16 cellular contexts compared by ENCODE assay signal in the genomic region with DNA sequence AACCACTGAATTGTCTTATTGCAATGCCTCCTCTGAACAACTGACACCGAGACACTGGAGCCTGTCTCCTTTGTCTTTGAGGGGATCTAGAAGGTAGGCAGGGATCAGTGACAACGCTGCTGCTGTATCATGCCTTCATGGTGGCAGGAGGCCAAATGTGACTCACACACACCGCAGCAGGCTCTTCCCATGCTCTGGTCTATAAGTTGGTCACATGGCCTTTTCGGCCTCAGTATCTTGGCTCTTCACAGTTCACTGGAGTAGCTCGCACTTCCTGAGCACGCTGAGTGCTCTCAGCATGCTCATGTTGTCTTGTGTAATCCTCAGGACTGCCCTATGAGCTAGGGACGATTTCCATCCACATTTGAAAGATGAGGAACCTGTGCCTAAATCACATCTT.
A peak's percentile ranks its signal among the peaks of the same experiment; 100 is the strongest.
DNase-seq lines count a peak whose midpoint lies in the region; ATAC-seq and TF ChIP-seq lines count a peak whose summit lies in the region.
"Had no signal": no experiment of that assay in that cellular context is flagged by ENCODE, and none has a peak within 500 bp of the region (broad histone marks: within the 10 kb centered on the region; RNA-seq: fewer than 3 reads in every experiment).

No MANE protein-coding gene starts in this region.

- peak; percentile 71 for DNase-seq in A172 (ENCODE audit: low spot score)
- DNase-seq in HFF-Myc (ENCODE audit: extremely low read depth, low read depth), result peak; percentile 15
- DNase-seq in NCI-H345 (lab: John Stamatoyannopoulos, UW), result peak; percentile 79
- peak; percentile 0 for DNase-seq in astrocyte of the spinal cord (ENCODE audit: low read depth, low spot score)
- no peak for DNase-seq in stimulated activated naive CD4-positive, alpha-beta T cell (lab: John Stamatoyannopoulos, UW)
- no peak for DNase-seq in NCI-H2227 treated with DMSO at 0.1 percent for 48 hours (lab: John Stamatoyannopoulos, UW)
- DNase-seq in dermis blood vessel endothelial cell, result no peak
- DNase-seq: activated CD8-positive, alpha-beta memory T cell treated with anti-CD3 and anti-CD28 coated beads, Interleukin-2, amount 10 ng/mL, durations not matched to agents 7 days and 5 days; activated naive CD4-positive, alpha-beta T cell treated with anti-CD3 and anti-CD28 coated beads for 36 hours; cerebellar nuclear complex; H7; occipital lobe; spleen had no signal

- TF ChIP-seq CTCF in HFF-Myc (IDR thresholded peaks at IDR 0.05; ENCODE audit: low read depth, low read length, missing control alignments) (no peak), astrocyte of the spinal cord (IDR thresholded peaks at IDR 0.05; ENCODE audit: low read depth, low read length) (no peak)

- in situ Hi-C loops in astrocyte of the spinal cord (cut with HindIII; ENCODE audit: low sequenced_read_pairs), result no loop called here

- H3K4me3 ChIP-seq in HFF-Myc (replicated peaks; ENCODE audit: low read depth, low read length) (no peak overlapping the region), astrocyte of the spinal cord (ENCODE audit: low read depth, low read length) (no peak overlapping the region)
- H3K4me3 ChIP-seq: A549, GM12878, spleen had no signal

- ATAC-seq in HG03045 (IDR thresholded peaks at IDR 0.05; ENCODE audit: unreplicated experiment), result no peak
- ATAC-seq: activated CD8-positive, alpha-beta memory T cell treated with anti-CD3 and anti-CD28 coated beads, Interleukin-2, amount 10 ng/mL, durations not matched to agents 7 days and 5 days; GM12878 had no signal

Comparison
In these comparisons a context has a peak if more than half of its experiments do, and no peak if none do; other contexts are left out.
1. DNase-seq: peak in A172 (single experiment), HFF-Myc (single experiment), NCI-H345 (single experiment) and astrocyte of the spinal cord (single experiment); none in stimulated activated naive CD4-positive, alpha-beta T cell (0 of 6), NCI-H2227 treated with DMSO at 0.1 percent for 48 hours (single experiment) and dermis blood vessel endothelial cell (single experiment).